In genomic region chr22:20777420-20778177, GRCh38 we compare ENCODE assay signal across 1 cellular context.
A peak's percentile ranks its signal among the peaks of the same experiment; 100 is the strongest.
TF ChIP-seq lines count a peak whose summit lies in the region.

No MANE protein-coding gene starts in this region.

TF ChIP-seq in HepG2, 621 proteins besides CTCF, POLR2A, EP300 and RAD21 (continued from another document and continues in another):
- TF ChIP-seq ZNF234 (CRISPR knock-in tag; conservative IDR thresholded peaks at IDR 0.05) = no peak
- peak; percentile 45; the same call in 1 of the 2 replicates for TF ChIP-seq STAG1 (CRISPR knock-in tag; IDR thresholded peaks at IDR 0.05)
- no peak for TF ChIP-seq ETS1 (CRISPR knock-in tag; IDR thresholded peaks at IDR 0.05)
- peak; percentile 90 for TF ChIP-seq ZNF292 (CRISPR knock-in tag; IDR thresholded peaks at IDR 0.05; ENCODE audit: borderline replicate concordance, low read depth)
- 0 out of 2 replicates have a peak, but pooled peaks have one; percentile 8 for TF ChIP-seq SRF (IDR thresholded peaks at IDR 0.05; ENCODE audit: low read depth, low read length)
- no peak for TF ChIP-seq ZNF7 (CRISPR knock-in tag; IDR thresholded peaks at IDR 0.05)
- TF ChIP-seq ZNF678 (CRISPR knock-in tag; IDR thresholded peaks at IDR 0.05) = no peak
- peak; percentile 85; the same call in 1 of the 2 replicates for TF ChIP-seq ZFP36L1 (CRISPR knock-in tag; IDR thresholded peaks at IDR 0.05)
- no peak for TF ChIP-seq BHLHE40 (IDR thresholded peaks at IDR 0.05; ENCODE audit: low read length)
- no peak for TF ChIP-seq ZNF24 (IDR thresholded peaks at IDR 0.05)
- no peak for TF ChIP-seq NFRKB (IDR thresholded peaks at IDR 0.05)
- TF ChIP-seq RBM22 (optimal IDR thresholded peaks at IDR 0.05; ENCODE audit: low read length) = peak; percentile 96
- TF ChIP-seq ZNF710 (CRISPR knock-in tag; IDR thresholded peaks at IDR 0.05; ENCODE audit: borderline replicate concordance) = peak; percentile 85
- no peak for TF ChIP-seq ZNF207 (IDR thresholded peaks at IDR 0.05; ENCODE audit: borderline replicate concordance)
- no peak for TF ChIP-seq ATF5 (CRISPR knock-in tag; IDR thresholded peaks at IDR 0.05; ENCODE audit: low read depth)
- TF ChIP-seq CEBPZ (IDR thresholded peaks at IDR 0.05; ENCODE audit: low read length) = no peak
- peak; percentile 70 for TF ChIP-seq HOXA5 (CRISPR knock-in tag; IDR thresholded peaks at IDR 0.05)
- TF ChIP-seq ZNF652 (CRISPR knock-in tag; IDR thresholded peaks at IDR 0.05; ENCODE audit: borderline replicate concordance, low read depth) = no peak; the same call in 1 of the 2 replicates
- TF ChIP-seq ZHX2 (IDR thresholded peaks at IDR 0.05; ENCODE audit: low read depth) = 0 out of 2 replicates have a peak, but pooled peaks have one; percentile 68
- no peak for TF ChIP-seq ZHX2 (CRISPR knock-in tag; IDR thresholded peaks at IDR 0.05; ENCODE audit: borderline replicate concordance)
- no peak; the same call in 1 of the 2 replicates for TF ChIP-seq TAF1 (CRISPR knock-in tag; IDR thresholded peaks at IDR 0.05)
- no peak for TF ChIP-seq ZNF530 (CRISPR knock-in tag; IDR thresholded peaks at IDR 0.05; ENCODE audit: low read depth)
- no peak for TF ChIP-seq PAF1 (CRISPR knock-in tag; IDR thresholded peaks at IDR 0.05)
- TF ChIP-seq ZXDC (CRISPR knock-in tag; IDR thresholded peaks at IDR 0.05) = no peak
- TF ChIP-seq IRF9 (CRISPR knock-in tag; IDR thresholded peaks at IDR 0.05; ENCODE audit: borderline replicate concordance) = no peak; the same call in none of the 2 replicates
- TF ChIP-seq FOXP4 (CRISPR knock-in tag; IDR thresholded peaks at IDR 0.05) = peak; percentile 97
- TF ChIP-seq RORA (CRISPR knock-in tag; IDR thresholded peaks at IDR 0.05) = no peak
- no peak for TF ChIP-seq ZNF280B (CRISPR knock-in tag; IDR thresholded peaks at IDR 0.05; ENCODE audit: borderline replicate concordance)
- no peak for TF ChIP-seq GABPA (IDR thresholded peaks at IDR 0.05; ENCODE audit: low read depth, low read length)
- TF ChIP-seq GABPA (CRISPR knock-in tag; IDR thresholded peaks at IDR 0.05; ENCODE audit: low read depth) = no peak
- no peak for TF ChIP-seq MLXIP (CRISPR knock-in tag; IDR thresholded peaks at IDR 0.05; ENCODE audit: borderline replicate concordance)
- no peak for TF ChIP-seq KMT2A (CRISPR knock-in tag; IDR thresholded peaks at IDR 0.05)
